ENCODE assay signal across 9 cellular contexts in genomic region chr1:16385659-16386453, GRCh38. TPM values are rescaled to one million over a fixed set of nuclear protein-coding genes. Genes with fewer than 3 reads are reported as not detected.
A peak's percentile ranks its signal among the peaks of the same experiment; 100 is the strongest.
DNase-seq lines count a peak whose midpoint lies in the region; ATAC-seq, FAIRE-seq and TF ChIP-seq lines count a peak whose summit lies in the region.
"Had no signal": no experiment of that assay in that cellular context is flagged by ENCODE, and none has a peak within 500 bp of the region (broad histone marks: within the 10 kb centered on the region; RNA-seq: fewer than 3 reads in every experiment).

No MANE protein-coding gene starts in this region.

- ATAC-seq in stimulated activated naive CD8-positive, alpha-beta T cell treated with anti-CD3 and anti-CD28 coated beads, Interleukin-15, Interleukin-2, amounts not matched to agents 100 U/mL and 50 U/mL, for 24 hours, result no peak
- ATAC-seq in natural killer cell, result no peak
- no peak for ATAC-seq in mucosa of descending colon
- ATAC-seq in sciatic nerve, result no peak

- H3K36me3 ChIP-seq in bronchial epithelial cell (ENCODE audit: control insufficient read depth, insufficient read depth, low read length) (no peaks in the 10 kb centered on the region), mucosa of descending colon (ENCODE audit: low read depth) (no peaks in the 10 kb centered on the region)

- H3K9me3 Mint-ChIP-seq in stimulated activated naive CD8-positive, alpha-beta T cell treated with anti-CD3 and anti-CD28 coated beads, Interleukin-15, Interleukin-2, amounts not matched to agents 100 ng/mL and 50 ng/mL, for 24 hours, result no peaks in the 10 kb centered on the region
- H3K9me3 Mint-ChIP-seq in natural killer cell, result no peaks in the 10 kb centered on the region

- no peak overlapping the region for H3K4me3 ChIP-seq in bronchial epithelial cell (ENCODE audit: low read depth, low read length)
- no peak overlapping the region for H3K4me3 ChIP-seq in mucosa of descending colon

- FAIRE-seq in bronchial epithelial cell (lab: Jason Lieb, UNC) (peak; percentile 13), GM12892 (lab: Jason Lieb, UNC) (no peak)

- no peaks in the 10 kb centered on the region for H3K27me3 ChIP-seq in bronchial epithelial cell (ENCODE audit: control insufficient read depth, insufficient read depth, low read length)

- intact Hi-C loops in natural killer cell (cut with micrococcal nuclease) (no loop called here), mucosa of descending colon (cut with DNase I, micrococcal nuclease) (no loop called here), sciatic nerve (cut with DNase I) (no loop called here)

- no peak for TF ChIP-seq CTCF in bronchial epithelial cell (IDR thresholded peaks at IDR 0.05; ENCODE audit: insufficient read depth, low read length, severe bottlenecking)
- no peak for TF ChIP-seq CTCF in natural killer cell (IDR thresholded peaks at IDR 0.05)
- no peak for TF ChIP-seq CTCF in mucosa of descending colon (IDR thresholded peaks at IDR 0.05)

- no peak for DNase-seq in stimulated activated naive CD8-positive, alpha-beta T cell treated with anti-CD3 and anti-CD28 coated beads, Interleukin-15, Interleukin-2, amounts not matched to agents 100 U/mL and 50 U/mL, for 24 hours
- DNase-seq in bronchial epithelial cell (ENCODE audit: low read depth), result no peak
- DNase-seq in natural killer cell, result no peak
- no peak for DNase-seq in mucosa of descending colon
- DNase-seq in sciatic nerve (ENCODE audit: low spot score), result no peak
- DNase-seq in GM12892 (ENCODE audit: insufficient read length), result no peak
- DNase-seq in NCI-H524 treated with DMSO at 0.1 percent for 48 hours (lab: John Stamatoyannopoulos, UW), result no peak
- DNase-seq: NCI-H2171 had no signal

- no peak for TF ChIP-seq POLR2A in GM12892 (IDR thresholded peaks at IDR 0.05; ENCODE audit: low read depth, low read length)

- H3K4me3 Mint-ChIP-seq in stimulated activated naive CD8-positive, alpha-beta T cell treated with anti-CD3 and anti-CD28 coated beads, Interleukin-15, Interleukin-2, amounts not matched to agents 100 ng/mL and 50 ng/mL, for 24 hours, result no peak overlapping the region
- no peak overlapping the region for H3K4me3 Mint-ChIP-seq in natural killer cell

- peaks cover 18% of the 10 kb centered on the region for H3K4me1 ChIP-seq in mucosa of descending colon (ENCODE audit: low read depth)

- H3K36me3 Mint-ChIP-seq in stimulated activated naive CD8-positive, alpha-beta T cell treated with anti-CD3 and anti-CD28 coated beads, Interleukin-15, Interleukin-2, amounts not matched to agents 100 ng/mL and 50 ng/mL, for 24 hours (ENCODE audit: low read depth), result peaks cover 33% of the 10 kb centered on the region
- H3K36me3 Mint-ChIP-seq in natural killer cell, result no peaks in the 10 kb centered on the region

- H3K27ac Mint-ChIP-seq in stimulated activated naive CD8-positive, alpha-beta T cell treated with anti-CD3 and anti-CD28 coated beads, Interleukin-15, Interleukin-2, amounts not matched to agents 100 ng/mL and 50 ng/mL, for 24 hours, result peak overlapping the region; percentile 73
- H3K27ac Mint-ChIP-seq in natural killer cell, result peak overlapping the region; percentile 88 to 89

- peaks cover 75% of the 10 kb centered on the region for H3K4me1 Mint-ChIP-seq in stimulated activated naive CD8-positive, alpha-beta T cell treated with anti-CD3 and anti-CD28 coated beads, Interleukin-15, Interleukin-2, amounts not matched to agents 100 ng/mL and 50 ng/mL, for 24 hours (ENCODE audit: low read depth)
- H3K4me1 Mint-ChIP-seq in natural killer cell, result peaks cover 59 to 66% of the 10 kb centered on the region in 2 donors

- H3K9me3 ChIP-seq in mucosa of descending colon, result no peaks in the 10 kb centered on the region

- no peaks in the 10 kb centered on the region for H3K27me3 Mint-ChIP-seq in stimulated activated naive CD8-positive, alpha-beta T cell treated with anti-CD3 and anti-CD28 coated beads, Interleukin-15, Interleukin-2, amounts not matched to agents 100 ng/mL and 50 ng/mL, for 24 hours
- no peaks in the 10 kb centered on the region for H3K27me3 Mint-ChIP-seq in natural killer cell (ENCODE audit: low read depth in 2 of 2)

RNA-seq across cellular contexts. Expression of gene SZRD1, which starts 18.8 kb away (rescaled TPM):
- total RNA-seq in bronchial epithelial cell (10.8 and 18.1 TPM in 2 replicates), natural killer cell (100 to 1,000 TPM; 170 to 187 (median 177) TPM), mucosa of descending colon (100 to 1,000 TPM; 105 to 120 (median 112) TPM), sciatic nerve (99.4 TPM)
- 80.8 TPM for polyA plus RNA-seq in GM12892 (2012; ENCODE audit: missing spikeins)

RNA-seq across cellular contexts. Expression of gene FBXO42, which starts 33.6 kb away (rescaled TPM):
- total RNA-seq in bronchial epithelial cell (10.8 and 18.1 TPM in 2 replicates), natural killer cell (10 to 100 TPM; 19.5 to 24.5 (median 24.1) TPM), mucosa of descending colon (10 to 100 TPM; 12.9 to 20.6 (median 16.3) TPM), sciatic nerve (27.3 TPM)
- polyA plus RNA-seq in GM12892 (2012; ENCODE audit: missing spikeins), result 17.0 TPM

RNA-seq across cellular contexts. Expression of gene SPATA21, which starts 51.4 kb away (rescaled TPM):
- total RNA-seq in bronchial epithelial cell, result not detected in 2 replicates
- total RNA-seq in natural killer cell, result under 1 TPM; 0.35 to 0.55 (median 0.36) TPM
- total RNA-seq in mucosa of descending colon, result under 1 TPM in 1 of 3 donors, not detected in 2; 0.22 TPM
- total RNA-seq in sciatic nerve, result 0.49 TPM
- 0.61 TPM for polyA plus RNA-seq in GM12892 (2012; ENCODE audit: missing spikeins)

RNA-seq across cellular contexts. Expression of gene NECAP2, which starts 54.7 kb away (rescaled TPM):
- total RNA-seq in bronchial epithelial cell, result 84.1 and 87.7 TPM in 2 replicates
- total RNA-seq in natural killer cell, result 10 to 100 TPM; 62.1 to 73.1 (median 73.0) TPM
- total RNA-seq in mucosa of descending colon, result 10 to 100 TPM; 34.4 to 50.9 (median 43.8) TPM
- 52.9 TPM for total RNA-seq in sciatic nerve
- 86.2 TPM for polyA plus RNA-seq in GM12892 (2012; ENCODE audit: missing spikeins)
